Comparison of ENCODE assay signal across 8 cellular contexts in genomic region chr1:153727463-153728304, GRCh38. TPM values are rescaled to one million over a fixed set of nuclear protein-coding genes. Genes with fewer than 3 reads are reported as not detected.
DNase-seq lines count a peak whose midpoint lies in the region; ATAC-seq, FAIRE-seq and TF ChIP-seq lines count a peak whose summit lies in the region.

Gene INTS3, plus strand, starts transcription at chr1:153728050. Its CDS starts 585 bp downstream, at chr1:153728635.

- H3K79me2 ChIP-seq in OCI-LY7 (ENCODE audit: insufficient read depth, low read depth, low read length), result peaks cover 22% of the 10 kb centered on the region; the same call in 1 of the 2 replicates
- H3K79me2 ChIP-seq in endothelial cell of umbilical vein (ENCODE audit: control insufficient read depth, insufficient read depth, low read length), result peaks cover 4% of the 10 kb centered on the region

- H3K9me3 ChIP-seq in OCI-LY7 (ENCODE audit: low read length) (no peaks in the 10 kb centered on the region), endothelial cell of umbilical vein (replicated peaks; ENCODE audit: control insufficient read depth, insufficient read depth, low read length) (no peaks in the 10 kb centered on the region)

- H3K4me2 ChIP-seq in OCI-LY7 (ENCODE audit: low read length) (peak within 1 kb of the TSS; percentile 95), endothelial cell of umbilical vein (ENCODE audit: insufficient read depth, low read length) (peak within 1 kb of the TSS; percentile 85)

- H3K9me1 ChIP-seq in endothelial cell of umbilical vein (replicated peaks; ENCODE audit: control insufficient read depth, extremely low read depth, insufficient read depth, low read length), result no peaks in the 10 kb centered on the region

- DNase-seq in DMS 273 (lab: John Stamatoyannopoulos, UW; ENCODE audit: unreplicated experiment) (peak; percentile 100), HuH-7.5 (ENCODE audit: low spot score) (peak; percentile 98), OCI-LY7 (ENCODE audit: low spot score) (peak; percentile 100), activated T-cell treated with anti-CD3 and anti-CD28 coated beads for 1 hour (ENCODE audit: low read depth) (peak; percentile 97), endothelial cell of umbilical vein (ENCODE audit: low read depth, low spot score) (peak; percentile 100), midbrain (lab: John Stamatoyannopoulos, UW) (peak; percentile 100)
- peak; percentile 96 for DNase-seq in stimulated activated CD8-positive, alpha-beta memory T cell treated with anti-CD3 and anti-CD28 coated beads, Interleukin-2, amount 100 ng/mL, for 1 hour (ENCODE audit: low read depth in 2 of 2)

- peak within 1 kb of the TSS; percentile 48; the same call in 1 of the 2 replicates for H2AFZ ChIP-seq in OCI-LY7 (ENCODE audit: low read length)
- H2AFZ ChIP-seq in endothelial cell of umbilical vein (ENCODE audit: low read depth, low read length), result peak within 1 kb of the TSS; percentile 99

- H4K20me1 ChIP-seq in OCI-LY7 (ENCODE audit: insufficient read depth, low read length), result no peaks in the 10 kb centered on the region
- no peaks in the 10 kb centered on the region for H4K20me1 ChIP-seq in endothelial cell of umbilical vein (replicated peaks; ENCODE audit: control insufficient read depth, extremely low read depth, insufficient read depth, low read length)

- peak within 1 kb of the TSS; percentile 82 for H3K9ac ChIP-seq in endothelial cell of umbilical vein (replicated peaks; ENCODE audit: extremely low read depth, insufficient read depth, low read length)

- BruUV-seq in OCI-LY7 (replicated peaks; lab: Mats Ljungman, UMichigan), result no TSS peak
- BruUV-seq in endothelial cell of umbilical vein (replicated peaks; lab: Mats Ljungman, UMichigan), result no TSS peak

- peak within 1 kb of the TSS; percentile 64 for H3K27ac ChIP-seq in OCI-LY7 (ENCODE audit: low read depth, low read length, poor library complexity, severe bottlenecking)
- peak within 1 kb of the TSS; percentile 77 for H3K27ac ChIP-seq in endothelial cell of umbilical vein (ENCODE audit: insufficient read depth, low read depth, low read length)

- H3K4me1 ChIP-seq in OCI-LY7 (ENCODE audit: insufficient read depth, low read length, poor library complexity, severe bottlenecking), result peaks cover 24% of the 10 kb centered on the region
- H3K4me1 ChIP-seq in endothelial cell of umbilical vein (ENCODE audit: control insufficient read depth, extremely low read depth, insufficient read depth, low read length), result peaks cover 18% of the 10 kb centered on the region

- intact Hi-C loops in OCI-LY7 (cut with micrococcal nuclease; ENCODE audit: unreplicated experiment), result loop anchor here (1.0 kb wide), 1 partner anchor 56 kb away; no protein-coding TSS in a partner anchor
- intact Hi-C loops in endothelial cell of umbilical vein (cut with micrococcal nuclease), result loop anchor here (1.0 kb wide), 2 partner anchors 22 to 29 kb away; no protein-coding TSS in a partner anchor

- FAIRE-seq in endothelial cell of umbilical vein (lab: Jason Lieb, UNC), result peak; percentile 99

- H3K36me3 ChIP-seq in OCI-LY7 (ENCODE audit: insufficient read depth, low read length) (peaks cover 13% of the 10 kb centered on the region), endothelial cell of umbilical vein (ENCODE audit: control insufficient read depth in 2 of 2, extremely low read depth in 1 of 2, insufficient read depth in 2 of 2, low read length in 2 of 2) (no peaks in the 10 kb centered on the region)

- CTCF ChIA-PET in OCI-LY7 (lab: Charles Lee; ENCODE audit: unreplicated experiment) (interaction anchor here (0.5 to 0.6 kb wide), 3 partner anchors 129 to 440 kb away, joined by 3 to 4 read pairs (median 3); no protein-coding TSS in a partner anchor), endothelial cell of umbilical vein (lab: Charles Lee) (interaction anchor here (0.6 to 2.8 kb wide), 12 partner anchors 11 to 219 kb away, joined by 3 to 7 read pairs (median 4); partner anchors contain the start of gene DENND4B)

- TF ChIP-seq POLR2A in endothelial cell of umbilical vein (IDR thresholded peaks at IDR 0.05; ENCODE audit: low read depth, low read length), result peak; percentile 82

- H3K4me3 ChIP-seq in OCI-LY7 (ENCODE audit: low read depth, low read length, poor library complexity, severe bottlenecking), result peak within 1 kb of the TSS; percentile 93
- H3K4me3 ChIP-seq in endothelial cell of umbilical vein (replicated peaks in 1 of 3; ENCODE audit: insufficient read depth in 1 of 3, low read depth in 1 of 3, low read length in 3 of 3), result peak within 1 kb of the TSS; percentile 57 to 68 (median 59)

- dilution Hi-C loops in endothelial cell of umbilical vein (cut with MboI; ENCODE audit: extremely low pct_ligation_motif_present, low sequenced_read_pairs), result no loop called here

- no peaks in the 10 kb centered on the region for H3K9me2 ChIP-seq in OCI-LY7 (ENCODE audit: insufficient read depth, low read length)

- H3K27me3 ChIP-seq in endothelial cell of umbilical vein (ENCODE audit: control insufficient read depth in 2 of 2, insufficient read depth in 2 of 2, low read length in 2 of 2), result no peaks in the 10 kb centered on the region

- TF ChIP-seq CTCF in OCI-LY7 (conservative IDR thresholded peaks at IDR 0.05; ENCODE audit: low read length) (peak; percentile 27; the same call in 1 of the 2 replicates), endothelial cell of umbilical vein (IDR thresholded peaks at IDR 0.05; ENCODE audit: extremely low read depth in 1 of 2, insufficient read depth in 1 of 2, low read depth in 1 of 2, low read length in 2 of 2) (no peak)

- peak; percentile 89 for ATAC-seq in GM21526 (IDR thresholded peaks at IDR 0.05; ENCODE audit: low FRiP score, unreplicated experiment)

- POLR2A ChIA-PET in OCI-LY7 (lab: Charles Lee), result interaction anchor here (0.6 to 1.0 kb wide), 4 partner anchors 8 to 94 kb away, joined by 3 to 6 read pairs (median 4); partner anchors contain the start of gene CHTOP
- POLR2A ChIA-PET in endothelial cell of umbilical vein (lab: Charles Lee), result interaction anchor here (0.6 to 1.1 kb wide), 13 partner anchors 8 to 1418 kb away, joined by 3 to 8 read pairs (median 4); no protein-coding TSS in a partner anchor

TF ChIP-seq in endothelial cell of umbilical vein, 7 proteins besides CTCF, POLR2A, EP300 and RAD21:
- TF ChIP-seq MAX (IDR thresholded peaks at IDR 0.05; ENCODE audit: insufficient read depth, insufficient read length) (no peak), FOS (IDR thresholded peaks at IDR 0.05; ENCODE audit: borderline replicate concordance, insufficient read depth, low read length) (no peak), MYC (IDR thresholded peaks at IDR 0.05; ENCODE audit: low read depth, low read length) (no peak), EZH2 (IDR thresholded peaks at IDR 0.05; ENCODE audit: borderline replicate concordance, low read depth, low read length, severe bottlenecking) (no peak), POLR2AphosphoS5 (IDR thresholded peaks at IDR 0.05; ENCODE audit: insufficient read depth, low read depth, low read length) (no peak), JUN (IDR thresholded peaks at IDR 0.05; ENCODE audit: borderline replicate concordance, insufficient read depth, insufficient read length, low read depth) (no peak)

RNA-seq across cellular contexts. Expression of gene INTS3, which starts in this region (rescaled TPM):
- total RNA-seq in OCI-LY7 (2014; rRNA removed; shearing (Covaris generic)), result 31.6 and 33.5 TPM in 2 replicates
- total RNA-seq in OCI-LY7 (2022) (65.8 and 67.3 TPM in 2 replicates), endothelial cell of umbilical vein (56.1 and 63.1 TPM in 2 replicates)
- polyA plus RNA-seq in endothelial cell of umbilical vein, result 61.9 and 75.9 TPM in 2 replicates
- 36.4 and 38.2 TPM in 2 replicates for polyA plus RNA-seq in endothelial cell of umbilical vein (2011; cell fraction: cytosol; rRNA removed)
- 215 and 225 TPM in 2 replicates for polyA plus RNA-seq in endothelial cell of umbilical vein (2011; cell fraction: nucleus; rRNA removed)
- 37.5 and 38.3 TPM in 2 replicates for polyA plus RNA-seq in endothelial cell of umbilical vein (2012)
- polyA minus RNA-seq in endothelial cell of umbilical vein, result 65.3 and 77.1 TPM in 2 replicates
- polyA minus RNA-seq in endothelial cell of umbilical vein (2011; cell fraction: cytosol; rRNA and poly(A)+ RNA removed), result 30.9 TPM
- polyA minus RNA-seq in endothelial cell of umbilical vein (2011; cell fraction: nucleus; rRNA and poly(A)+ RNA removed), result 49.9 and 71.6 TPM in 2 replicates

Comparison
In these comparisons a context has a peak if more than half of its experiments do, and no peak if none do; other contexts are left out.
1. Peak in every context shown above with its lines: DNase-seq, ATAC-seq, H3K4me3 ChIP-seq and H3K27ac ChIP-seq.